16 cellular contexts compared by ENCODE assay signal in the genomic region with DNA sequence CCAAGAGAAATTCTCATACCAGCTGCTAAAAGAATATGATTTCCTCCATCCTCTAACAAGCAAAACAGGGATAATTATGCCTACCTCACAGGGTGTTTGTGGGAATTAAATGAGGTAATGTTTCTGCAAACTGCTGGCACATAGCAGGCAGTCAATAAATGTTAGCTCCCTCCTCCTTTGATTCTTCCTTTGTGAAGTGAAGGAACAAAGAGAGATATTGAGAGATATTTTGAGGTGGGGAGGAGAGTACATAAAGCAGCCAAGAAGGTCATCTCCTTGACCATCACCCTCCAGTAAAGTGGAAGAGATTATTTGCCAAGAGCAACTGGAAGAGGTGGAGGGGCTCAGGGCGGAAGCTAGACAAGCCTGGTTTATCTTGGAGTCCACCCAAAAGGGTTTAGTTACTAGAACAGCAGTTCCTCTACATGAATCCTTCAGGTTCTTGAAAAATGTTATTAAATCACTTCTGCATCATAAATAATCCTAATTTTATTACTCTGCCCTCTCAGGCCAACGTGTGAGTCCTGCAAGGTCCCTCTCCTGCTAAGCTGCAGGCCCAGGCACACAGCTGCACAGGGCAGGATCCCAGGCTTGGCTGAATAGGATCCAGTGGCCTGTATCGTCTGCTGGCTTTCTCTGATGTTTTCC. TPM values are rescaled to one million over a fixed set of nuclear protein-coding genes. Genes with fewer than 3 reads are reported as not detected.
DNase-seq lines count a peak whose midpoint lies in the region; FAIRE-seq and TF ChIP-seq lines count a peak whose summit lies in the region.
"Had no signal": no experiment of that assay in that cellular context is flagged by ENCODE, and none has a peak within 500 bp of the region (broad histone marks: within the 10 kb centered on the region; RNA-seq: fewer than 3 reads in every experiment).

No MANE protein-coding gene starts in this region.

- H3K9me3 ChIP-seq in kidney (ENCODE audit: control insufficient read depth in 1 of 2, low read length in 2 of 2) = no peaks in the 10 kb centered on the region
- H3K9me3 ChIP-seq in sigmoid colon = no peaks in the 10 kb centered on the region
- H3K9me3 ChIP-seq: ascending aorta, gastroesophageal sphincter had no signal

- H3K36me3 ChIP-seq in kidney (ENCODE audit: control insufficient read depth in 1 of 2, insufficient read depth in 2 of 2, low read length in 2 of 2) (no peaks in the 10 kb centered on the region), sigmoid colon (no peaks in the 10 kb centered on the region)
- H3K36me3 ChIP-seq: ascending aorta, gastroesophageal sphincter had no signal

- H3K9ac ChIP-seq in kidney (ENCODE audit: low read length in 2 of 2) = no peak overlapping the region

- TF ChIP-seq CTCF in astrocyte of the cerebellum (IDR thresholded peaks at IDR 0.05; ENCODE audit: low read depth, low read length, missing control alignments) = no peak
- TF ChIP-seq CTCF in kidney (IDR thresholded peaks at IDR 0.05; ENCODE audit: borderline replicate concordance, extremely low read depth, insufficient read depth) = no peak
- TF ChIP-seq CTCF in sigmoid colon (IDR thresholded peaks at IDR 0.05) = no peak

- TF ChIP-seq EP300 in sigmoid colon (IDR thresholded peaks at IDR 0.05) = no peak

- WGBS in sigmoid colon, 2 donors = 30 to 51% methylated on average over 3 of the region's 3 CpGs

- H3K4me3 ChIP-seq in astrocyte of the cerebellum (ENCODE audit: low read depth, low read length) = no peak overlapping the region
- no peak overlapping the region for H3K4me3 ChIP-seq in kidney (ENCODE audit: low read length in 2 of 2)
- no peak overlapping the region for H3K4me3 ChIP-seq in sigmoid colon
- H3K4me3 ChIP-seq: ascending aorta, gastroesophageal sphincter had no signal

- no peak overlapping the region for H3K27ac ChIP-seq in kidney (ENCODE audit: low read depth in 2 of 2, low read length in 2 of 2)
- no peak overlapping the region for H3K27ac ChIP-seq in caudate nucleus (ENCODE audit: low read depth, low read length)
- no peak overlapping the region for H3K27ac ChIP-seq in sigmoid colon
- H3K27ac ChIP-seq: 22Rv1, gastroesophageal sphincter had no signal

- intact Hi-C loops in kidney (cut with DNase I) (no loop called here), sigmoid colon (cut with DNase I) (no loop called here)

- no peak for FAIRE-seq in kidney (lab: Jason Lieb, UNC)
- FAIRE-seq: GM12892 had no signal

- in situ Hi-C loops in astrocyte of the cerebellum (cut with HindIII; ENCODE audit: low sequenced_read_pairs) = no loop called here

- no peaks in the 10 kb centered on the region for H3K4me1 ChIP-seq in kidney (ENCODE audit: control insufficient read depth in 1 of 2, insufficient read depth in 1 of 2, low read depth in 1 of 2, low read length in 2 of 2)
- peaks cover 0 to 7% (median 0%) of the 10 kb centered on the region in 4 donors for H3K4me1 ChIP-seq in sigmoid colon
- H3K4me1 ChIP-seq: ascending aorta, gastroesophageal sphincter had no signal

- DNase-seq in DMS 273 (lab: John Stamatoyannopoulos, UW; ENCODE audit: unreplicated experiment) (peak; percentile 38), DMS 273 treated with DMSO at 0.1 percent for 48 hours (lab: John Stamatoyannopoulos, UW) (no peak), astrocyte of the cerebellum (ENCODE audit: low read depth) (peak; percentile 15), kidney (peak; percentile 75), smooth muscle cell of the brain vasculature (ENCODE audit: low read depth, low spot score) (peak; percentile 55), DMS79 (lab: John Stamatoyannopoulos, UW) (no peak), caudate nucleus (lab: John Stamatoyannopoulos, UW) (no peak), sigmoid colon (no peak)
- DNase-seq: endodermal cell; islet precursor cell; NCI-H187 treated with DMSO at 0.1 percent for 48 hours; stimulated activated CD4-positive, alpha-beta T cell treated with anti-CD3 and anti-CD28 coated beads, Interleukin-2, amount 100 ng/mL, for 48 hours had no signal

- TF ChIP-seq POLR2A in sigmoid colon (IDR thresholded peaks at IDR 0.05) = no peak

- H3K27me3 ChIP-seq in sigmoid colon = no peaks in the 10 kb centered on the region
- H3K27me3 ChIP-seq: ascending aorta, gastroesophageal sphincter had no signal

RNA-seq across cellular contexts. Expression of gene TLE1, which starts 35.0 kb away (rescaled TPM):
- total RNA-seq in kidney (52.5 TPM), sigmoid colon (10 to 100 TPM; 45.7 to 54.6 (median 50.6) TPM)
- polyA plus RNA-seq in kidney (ENCODE audit: insufficient read depth, low read depth, low replicate concordance) (10.8 TPM), sigmoid colon (10 to 100 TPM; 28.9 to 43.4 (median 30.0) TPM)

Comparison
In these comparisons a context has a peak if more than half of its experiments do, and no peak if none do; other contexts are left out.
1. DNase-seq: peak in DMS 273 (single experiment), astrocyte of the cerebellum (single experiment), kidney (single experiment) and smooth muscle cell of the brain vasculature (single experiment); none in DMS 273 treated with DMSO at 0.1 percent for 48 hours (single experiment), DMS79 (single experiment), caudate nucleus (0 of 61) and sigmoid colon (single experiment).